In the genomic region with DNA sequence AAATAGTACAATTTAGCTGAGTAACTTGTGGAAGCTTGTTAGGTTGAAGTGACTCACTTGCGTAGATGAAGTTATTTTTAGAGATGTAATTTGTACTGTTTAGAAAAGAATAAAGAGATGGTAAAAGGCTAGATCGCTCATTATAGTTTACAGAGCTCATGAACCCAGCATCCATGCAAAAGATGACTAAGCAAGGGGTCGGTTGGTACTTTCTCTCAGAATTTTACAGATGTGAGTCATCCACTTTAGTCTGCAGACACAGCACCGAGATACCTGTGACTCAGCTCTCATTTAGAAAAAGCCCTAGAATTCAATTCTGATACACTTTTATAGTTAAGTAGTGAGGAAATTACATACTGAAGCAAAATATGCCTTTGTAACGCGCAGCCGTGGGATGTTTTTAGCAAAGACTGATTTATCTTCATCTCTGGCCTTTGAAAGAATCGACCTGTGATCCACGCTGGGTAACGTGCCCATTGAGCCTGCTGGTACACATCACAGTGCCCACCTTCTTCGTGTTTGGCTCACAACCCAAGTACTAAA, we compare ENCODE assay signal across 1 cellular context.
TF ChIP-seq lines count a peak whose summit lies in the region.

No MANE protein-coding gene starts in this region.

TF ChIP-seq in GM12878, 131 proteins besides CTCF, POLR2A, EP300 and RAD21 (continued from another document):
- TF ChIP-seq, protein P1, sequence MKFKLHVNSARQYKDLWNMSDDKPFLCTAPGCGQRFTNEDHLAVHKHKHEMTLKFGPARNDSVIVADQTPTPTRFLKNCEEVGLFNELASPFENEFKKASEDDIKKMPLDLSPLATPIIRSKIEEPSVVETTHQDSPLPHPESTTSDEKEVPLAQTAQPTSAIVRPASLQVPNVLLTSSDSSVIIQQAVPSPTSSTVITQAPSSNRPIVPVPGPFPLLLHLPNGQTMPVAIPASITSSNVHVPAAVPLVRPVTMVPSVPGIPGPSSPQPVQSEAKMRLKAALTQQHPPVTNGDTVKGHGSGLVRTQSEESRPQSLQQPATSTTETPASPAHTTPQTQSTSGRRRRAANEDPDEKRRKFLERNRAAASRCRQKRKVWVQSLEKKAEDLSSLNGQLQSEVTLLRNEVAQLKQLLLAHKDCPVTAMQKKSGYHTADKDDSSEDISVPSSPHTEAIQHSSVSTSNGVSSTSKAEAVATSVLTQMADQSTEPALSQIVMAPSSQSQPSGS (IDR thresholded peaks at IDR 0.05; ENCODE audit: low read length) = peak; percentile 71
- TF ChIP-seq, protein P2, sequence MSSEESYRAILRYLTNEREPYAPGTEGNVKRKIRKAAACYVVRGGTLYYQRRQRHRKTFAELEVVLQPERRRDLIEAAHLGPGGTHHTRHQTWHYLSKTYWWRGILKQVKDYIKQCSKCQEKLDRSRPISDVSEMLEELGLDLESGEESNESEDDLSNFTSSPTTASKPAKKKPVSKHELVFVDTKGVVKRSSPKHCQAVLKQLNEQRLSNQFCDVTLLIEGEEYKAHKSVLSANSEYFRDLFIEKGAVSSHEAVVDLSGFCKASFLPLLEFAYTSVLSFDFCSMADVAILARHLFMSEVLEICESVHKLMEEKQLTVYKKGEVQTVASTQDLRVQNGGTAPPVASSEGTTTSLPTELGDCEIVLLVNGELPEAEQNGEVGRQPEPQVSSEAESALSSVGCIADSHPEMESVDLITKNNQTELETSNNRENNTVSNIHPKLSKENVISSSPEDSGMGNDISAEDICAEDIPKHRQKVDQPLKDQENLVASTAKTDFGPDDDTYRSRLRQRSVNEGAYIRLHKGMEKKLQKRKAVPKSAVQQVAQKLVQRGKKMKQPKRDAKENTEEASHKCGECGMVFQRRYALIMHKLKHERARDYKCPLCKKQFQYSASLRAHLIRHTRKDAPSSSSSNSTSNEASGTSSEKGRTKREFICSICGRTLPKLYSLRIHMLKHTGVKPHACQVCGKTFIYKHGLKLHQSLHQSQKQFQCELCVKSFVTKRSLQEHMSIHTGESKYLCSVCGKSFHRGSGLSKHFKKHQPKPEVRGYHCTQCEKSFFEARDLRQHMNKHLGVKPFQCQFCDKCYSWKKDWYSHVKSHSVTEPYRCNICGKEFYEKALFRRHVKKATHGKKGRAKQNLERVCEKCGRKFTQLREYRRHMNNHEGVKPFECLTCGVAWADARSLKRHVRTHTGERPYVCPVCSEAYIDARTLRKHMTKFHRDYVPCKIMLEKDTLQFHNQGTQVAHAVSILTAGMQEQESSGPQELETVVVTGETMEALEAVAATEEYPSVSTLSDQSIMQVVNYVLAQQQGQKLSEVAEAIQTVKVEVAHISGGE (CRISPR knock-in tag; IDR thresholded peaks at IDR 0.05) = no peak
- TF ChIP-seq MEF2A (IDR thresholded peaks at IDR 0.05; ENCODE audit: insufficient read depth, low read depth, low read length) (peak; percentile 79), MTA2 (IDR thresholded peaks at IDR 0.05; ENCODE audit: low read depth) (peak; percentile 87), RUNX3 (IDR thresholded peaks at IDR 0.05; ENCODE audit: low read length) (peak; percentile 33; the same call in 1 of the 2 replicates), CBX5 (IDR thresholded peaks at IDR 0.05; ENCODE audit: low read depth) (no peak)
